ENCODE assay signal across 31 cellular contexts in genomic region chr7:38545977-38546376, GRCh38.
"Had no signal": no experiment of that assay in that cellular context is flagged by ENCODE, and none has a peak within 500 bp of the region (broad histone marks: within the 10 kb centered on the region; RNA-seq: fewer than 3 reads in every experiment).

No MANE protein-coding gene starts in this region.

- H3K4me3 ChIP-seq: adrenal gland, body of pancreas, cardiac muscle cell, colonic mucosa, dorsolateral prefrontal cortex, gastroesophageal sphincter, hepatocyte, left ventricle myocardium inferior, stomach, thyroid gland, upper lobe of left lung had no signal

- H3K4me1 Mint-ChIP-seq: activated CD4-positive, alpha-beta T cell treated with anti-CD3 and anti-CD28 coated beads for 36 hours; activated naive CD8-positive, alpha-beta T cell treated with anti-CD3 and anti-CD28 coated beads for 36 hours; naive B cell; stimulated activated naive B cell treated with anti-CD40 and anti-IgM and Interleukin-4, amounts not matched to agents 10 μg/mL and 1 μg/mL and 100 μg/mL, for 72 hours; T-helper 17 cell had no signal

- H2AFZ ChIP-seq: hepatocyte, parathyroid adenoma had no signal

- H3K4me2 ChIP-seq: hepatocyte had no signal

- H3K9me3 ChIP-seq: adrenal gland, body of pancreas, colonic mucosa, gastroesophageal sphincter, left ventricle myocardium inferior, stomach, thyroid gland, upper lobe of left lung had no signal

- H3K36me3 Mint-ChIP-seq: activated naive CD8-positive, alpha-beta T cell treated with anti-CD3 and anti-CD28 coated beads for 36 hours; naive B cell; stimulated activated naive B cell treated with anti-CD40 and anti-IgM and Interleukin-4, amounts not matched to agents 10 μg/mL and 1 μg/mL and 100 μg/mL, for 72 hours had no signal

- H3K4me1 ChIP-seq: adrenal gland, colonic mucosa, gastroesophageal sphincter, left ventricle myocardium inferior, stomach, thyroid gland, upper lobe of left lung had no signal

- H3K9me3 Mint-ChIP-seq: activated naive CD8-positive, alpha-beta T cell treated with anti-CD3 and anti-CD28 coated beads for 36 hours; activated T-cell treated with anti-CD3 and anti-CD28 coated beads, Interleukin-2, amount 50 U/mL, for 72 hours; naive B cell; neural crest cell; stimulated activated naive B cell treated with anti-CD40 and anti-IgM and Interleukin-4, amounts not matched to agents 10 μg/mL and 1 μg/mL and 100 μg/mL, for 72 hours had no signal

- H3K27ac Mint-ChIP-seq: activated CD4-positive, alpha-beta T cell treated with anti-CD3 and anti-CD28 coated beads for 36 hours; activated naive CD8-positive, alpha-beta T cell treated with anti-CD3 and anti-CD28 coated beads for 36 hours; activated T-cell treated with anti-CD3 and anti-CD28 coated beads, Interleukin-2, amount 50 U/mL, for 72 hours; naive B cell; stimulated activated naive B cell treated with anti-CD40 and anti-IgM and Interleukin-4, amounts not matched to agents 10 μg/mL and 1 μg/mL and 100 μg/mL, for 72 hours; T-helper 17 cell had no signal

- DNase-seq: activated CD4-positive, alpha-beta T cell treated with anti-CD3 and anti-CD28 coated beads for 36 hours; activated CD4-positive, CD25-positive, alpha-beta regulatory T cell; activated naive CD4-positive, alpha-beta T cell treated with Interleukin-2 at 50 U/mL for 16 hours; activated naive CD8-positive, alpha-beta T cell treated with anti-CD3 and anti-CD28 coated beads for 36 hours; activated T-cell treated with anti-CD3 and anti-CD28 coated beads for 4 hours; activated T-cell treated with anti-CD3 and anti-CD28 coated beads, Interleukin-2, amount 50 U/mL, for 72 hours; adrenal gland; aorta; body of pancreas; cerebellar nuclear complex; colonic mucosa; dorsolateral prefrontal cortex; effector memory CD4-positive, alpha-beta T cell; erythroblast; islet precursor cell; left ventricle myocardium inferior; naive B cell; nucleus accumbens; right cardiac atrium; stimulated activated CD4-positive, alpha-beta T cell treated with anti-CD3 and anti-CD28 coated beads, Interleukin-15, amount 100 ng/mL, for 24 hours; stimulated activated CD4-positive, alpha-beta T cell treated with anti-CD3 and anti-CD28 coated beads, Interleukin-2, amount 100 ng/mL, for 24 hours; stimulated activated naive B cell treated with anti-CD40 and anti-IgM and Interleukin-4, amounts not matched to agents 10 μg/mL and 1 μg/mL and 100 μg/mL, for 72 hours; stomach; T-helper 17 cell; thyroid gland; upper lobe of left lung had no signal

- H3K4me3 Mint-ChIP-seq: activated CD4-positive, alpha-beta T cell treated with anti-CD3 and anti-CD28 coated beads for 36 hours; activated naive CD8-positive, alpha-beta T cell treated with anti-CD3 and anti-CD28 coated beads for 36 hours; activated T-cell treated with anti-CD3 and anti-CD28 coated beads, Interleukin-2, amount 50 U/mL, for 72 hours; naive B cell; neural crest cell; stimulated activated naive B cell treated with anti-CD40 and anti-IgM and Interleukin-4, amounts not matched to agents 10 μg/mL and 1 μg/mL and 100 μg/mL, for 72 hours had no signal

- H3K79me2 ChIP-seq: hepatocyte, parathyroid adenoma had no signal

- ATAC-seq: activated CD4-positive, alpha-beta T cell treated with anti-CD3 and anti-CD28 coated beads for 36 hours; activated T-cell treated with anti-CD3 and anti-CD28 coated beads, Interleukin-2, amount 50 U/mL, for 72 hours; body of pancreas; gastroesophageal sphincter; right cardiac atrium; stimulated activated naive B cell treated with anti-CD40 and anti-IgM and Interleukin-4, amounts not matched to agents 10 μg/mL and 1 μg/mL and 100 μg/mL, for 72 hours; T-helper 17 cell had no signal

- H3K27ac ChIP-seq: adrenal gland, body of pancreas, cardiac muscle cell, colonic mucosa, dorsolateral prefrontal cortex, gastroesophageal sphincter, hepatocyte, left ventricle myocardium inferior, parathyroid adenoma, stomach, thyroid gland, upper lobe of left lung had no signal

- H3K27me3 ChIP-seq: adrenal gland, body of pancreas, cardiac muscle cell, colonic mucosa, dorsolateral prefrontal cortex, gastroesophageal sphincter, hepatocyte, stomach, thyroid gland, upper lobe of left lung had no signal

- H3K36me3 ChIP-seq: adrenal gland, cardiac muscle cell, colonic mucosa, gastroesophageal sphincter, left ventricle myocardium inferior, stomach, thyroid gland, upper lobe of left lung had no signal
